Comparison of ENCODE assay signal across 21 cellular contexts in genomic region chr10:94645285-94645684, GRCh38. TPM values are rescaled to one million over a fixed set of nuclear protein-coding genes. Genes with fewer than 3 reads are reported as not detected.
DNase-seq lines count a peak whose midpoint lies in the region; ATAC-seq lines count a peak whose summit lies in the region.
"Had no signal": no experiment of that assay in that cellular context is flagged by ENCODE, and none has a peak within 500 bp of the region (broad histone marks: within the 10 kb centered on the region; RNA-seq: fewer than 3 reads in every experiment).

No MANE protein-coding gene starts in this region.

- no peak overlapping the region for H3K4me3 ChIP-seq in SK-N-MC
- H3K4me3 ChIP-seq: colonic mucosa, psoas muscle had no signal

- no peak overlapping the region for H3K9ac ChIP-seq in SK-N-MC (ENCODE audit: insufficient read length)

- peak; percentile 93 for ATAC-seq in GM18858 (IDR thresholded peaks at IDR 0.05; ENCODE audit: unreplicated experiment)
- ATAC-seq in GM21367 (IDR thresholded peaks at IDR 0.05; ENCODE audit: unreplicated experiment): peak; percentile 81
- ATAC-seq in HG02840 (IDR thresholded peaks at IDR 0.05; ENCODE audit: low FRiP score, unreplicated experiment): peak; percentile 62
- no peak for ATAC-seq in activated naive CD4-positive, alpha-beta T cell treated with anti-CD3 and anti-CD28 coated beads, Interleukin-2, amount 50 U/mL, for 72 hours
- ATAC-seq in GM19467 (IDR thresholded peaks at IDR 0.05; ENCODE audit: unreplicated experiment): no peak
- ATAC-seq: natural killer cell treated with Interleukin-12 subunit alpha and Interleukin-12 subunit beta and Interleukin-15 and Interleukin-18, amount 100 ng/mL, for 72 hours; psoas muscle had no signal

- DNase-seq in SK-N-MC (ENCODE audit: low read depth, low spot score) (no peak), NCI-H69 (lab: John Stamatoyannopoulos, UW) (no peak), hippocampal formation (lab: John Stamatoyannopoulos, UW) (no peak)
- no peak for DNase-seq in activated naive CD4-positive, alpha-beta T cell treated with anti-CD3 and anti-CD28 coated beads, Interleukin-2, amount 50 U/mL, for 72 hours (ENCODE audit: low spot score in 2 of 2)
- DNase-seq: activated effector memory CD4-positive, alpha-beta T cell treated with anti-CD3 and anti-CD28 coated beads, Interleukin-2, amount 50 U/mL, for 16 hours; aorta; BE2C; colonic mucosa; DMS 273 treated with DMSO at 0.1 percent for 48 hours; KG1; NCI-H1092 treated with DMSO at 0.1 percent for 48 hours; NCI-H2227 treated with DMSO at 0.1 percent for 48 hours; psoas muscle had no signal

- H3K9me3 Mint-ChIP-seq in activated naive CD4-positive, alpha-beta T cell treated with anti-CD3 and anti-CD28 coated beads, Interleukin-2, amount 50 U/mL, for 72 hours: peaks cover 0 to 3% of the 10 kb centered on the region in 2 donors
- H3K9me3 Mint-ChIP-seq: stimulated activated naive CD8-positive, alpha-beta T cell treated with anti-CD3 and anti-CD28 coated beads, Interleukin-15, Interleukin-2, amounts not matched to agents 100 ng/mL and 50 ng/mL, for 24 hours had no signal

- no peaks in the 10 kb centered on the region for H3K36me3 ChIP-seq in SK-N-MC (ENCODE audit: insufficient read depth, low read length)
- H3K36me3 ChIP-seq: BE2C, colonic mucosa had no signal

- H3K27ac ChIP-seq in SK-N-MC: peak overlapping the region; percentile 54; the same call in 1 of the 2 replicates
- H3K27ac ChIP-seq: colonic mucosa, epithelial cell of prostate, psoas muscle had no signal

- H3K27ac Mint-ChIP-seq in activated naive CD4-positive, alpha-beta T cell treated with anti-CD3 and anti-CD28 coated beads, Interleukin-2, amount 50 U/mL, for 72 hours: no peak overlapping the region
- H3K27ac Mint-ChIP-seq: natural killer cell treated with Interleukin-12 subunit alpha and Interleukin-12 subunit beta and Interleukin-15 and Interleukin-18, amount 100 ng/mL, for 72 hours; stimulated activated naive CD8-positive, alpha-beta T cell treated with anti-CD3 and anti-CD28 coated beads, Interleukin-15, Interleukin-2, amounts not matched to agents 100 ng/mL and 50 ng/mL, for 24 hours had no signal

- no peaks in the 10 kb centered on the region for H3K9me3 ChIP-seq in SK-N-MC (ENCODE audit: low read depth, low read length)
- H3K9me3 ChIP-seq: BE2C, colonic mucosa, psoas muscle had no signal

- H3K36me3 Mint-ChIP-seq in activated naive CD4-positive, alpha-beta T cell treated with anti-CD3 and anti-CD28 coated beads, Interleukin-2, amount 50 U/mL, for 72 hours: no peaks in the 10 kb centered on the region
- H3K36me3 Mint-ChIP-seq: natural killer cell treated with Interleukin-12 subunit alpha and Interleukin-12 subunit beta and Interleukin-15 and Interleukin-18, amount 100 ng/mL, for 72 hours had no signal

RNA-seq across cellular contexts. Expression of gene CYP2C18, which starts 38.2 kb away (rescaled TPM):
- total RNA-seq in activated naive CD4-positive, alpha-beta T cell treated with anti-CD3 and anti-CD28 coated beads, Interleukin-2, amount 50 U/mL, for 72 hours: under 1 TPM in 1 of 2 donors, not detected in 1; 0.68 TPM
- total RNA-seq: activated CD8-positive, alpha-beta memory T cell treated with anti-CD3 and anti-CD28 coated beads for 36 hours; aorta; natural killer cell treated with Interleukin-12 subunit alpha and Interleukin-12 subunit beta and Interleukin-15 and Interleukin-18, amount 100 ng/mL, for 72 hours; psoas muscle had no signal

Comparison
In these comparisons a context has a peak if more than half of its experiments do, and no peak if none do; other contexts are left out.
1. ATAC-seq: peak in GM18858 (single experiment), GM21367 (single experiment) and HG02840 (single experiment); none in activated naive CD4-positive, alpha-beta T cell treated with anti-CD3 and anti-CD28 coated beads, Interleukin-2, amount 50 U/mL, for 72 hours (0 of 2) and GM19467 (single experiment).